Comparison of ENCODE assay signal across 24 cellular contexts in genomic region chr17:77793888-77794235, GRCh38.
DNase-seq lines count a peak whose midpoint lies in the region; ATAC-seq, FAIRE-seq and TF ChIP-seq lines count a peak whose summit lies in the region.
"Had no signal": no experiment of that assay in that cellular context is flagged by ENCODE, and none has a peak within 500 bp of the region (broad histone marks: within the 10 kb centered on the region; RNA-seq: fewer than 3 reads in every experiment).

No MANE protein-coding gene starts in this region.

- no peaks in the 10 kb centered on the region for H3K79me2 ChIP-seq in SK-N-SH (ENCODE audit: insufficient read depth)

- no peaks in the 10 kb centered on the region for H3K9me3 Mint-ChIP-seq in chondrocyte (ENCODE audit: low read depth)
- H3K9me3 Mint-ChIP-seq: CD4-positive, alpha-beta T cell; CD8-positive, alpha-beta T cell had no signal

- H3K36me3 ChIP-seq in SK-N-SH (replicated peaks in 1 of 2; ENCODE audit: control insufficient read depth in 1 of 2, insufficient read depth in 2 of 2, low read length in 1 of 2) (no peaks in the 10 kb centered on the region), kidney (ENCODE audit: control insufficient read depth in 1 of 2, insufficient read depth in 2 of 2, low read length in 2 of 2) (no peaks in the 10 kb centered on the region)
- H3K36me3 ChIP-seq: BLaER1 treated with 17β-estradiol and CSF1 and Interleukin-3, amounts not matched to agents 10 nM and 100 nM had no signal

- H3K4me3 Mint-ChIP-seq in chondrocyte (ENCODE audit: unreplicated experiment), result no peak overlapping the region
- H3K4me3 Mint-ChIP-seq: B cell; CD4-positive, alpha-beta T cell; CD8-positive, alpha-beta T cell had no signal

- H3K9me2 ChIP-seq in SK-N-SH, result no peaks in the 10 kb centered on the region

- no peaks in the 10 kb centered on the region for H3F3A ChIP-seq in SK-N-SH (replicated peaks; ENCODE audit: insufficient read depth)

- DNase-seq in SK-N-SH (peak; percentile 33), chondrocyte (ENCODE audit: low spot score) (peak; percentile 30), kidney (peak; percentile 36), posterior vena cava (ENCODE audit: low spot score) (peak; percentile 66), OCI-M1 (lab: John Stamatoyannopoulos, UW) (no peak)
- DNase-seq in stimulated activated CD4-positive, alpha-beta T cell treated with anti-CD3 and anti-CD28 coated beads, Interleukin-2, amount 100 ng/mL, for 48 hours, result no peak
- DNase-seq: AML-193; Caco-2; Calu3; CD4-positive, alpha-beta T cell; CD8-positive, alpha-beta T cell; DMS79 treated with DMSO at 0.1 percent for 48 hours; GF-D8 had no signal

- TF ChIP-seq CTCF in SK-N-SH (IDR thresholded peaks at IDR 0.05) (no peak), chondrocyte (IDR thresholded peaks at IDR 0.05) (no peak), kidney (IDR thresholded peaks at IDR 0.05; ENCODE audit: borderline replicate concordance, extremely low read depth, insufficient read depth) (no peak)

- H3K4me1 ChIP-seq in SK-N-SH (ENCODE audit: control insufficient read depth in 1 of 2, insufficient read depth in 2 of 2, low read depth in 1 of 2, low read length in 1 of 2) (peaks cover 0 to 21% of the 10 kb centered on the region in 2 experiments; a peak in 1 of 4 replicates), kidney (ENCODE audit: control insufficient read depth in 1 of 2, insufficient read depth in 1 of 2, low read depth in 1 of 2, low read length in 2 of 2) (no peaks in the 10 kb centered on the region)
- H3K4me1 ChIP-seq: A549, Caco-2 had no signal

- no peak for FAIRE-seq in kidney (lab: Jason Lieb, UNC)
- FAIRE-seq: A549, D721Med, G401.6, GM12891, GM19239 had no signal

- no peaks in the 10 kb centered on the region for H3K9me3 ChIP-seq in SK-N-SH
- H3K9me3 ChIP-seq in kidney (ENCODE audit: control insufficient read depth in 1 of 2, low read length in 2 of 2), result no peaks in the 10 kb centered on the region
- H3K9me3 ChIP-seq: A549; BLaER1 treated with 17β-estradiol and CSF1 and Interleukin-3, amounts not matched to agents 10 nM and 100 nM; Caco-2 had no signal

- WGBS in SK-N-SH (ENCODE audit: low lambda C conversion rate), result 74% methylated on average over 8 of the region's 8 CpGs

- H2AFZ ChIP-seq in SK-N-SH (ENCODE audit: low read depth), result no peak overlapping the region

- H3K27ac ChIP-seq in SK-N-SH (ENCODE audit: low read depth in 2 of 2, low read length in 1 of 2) (no peak overlapping the region), kidney (ENCODE audit: low read depth in 2 of 2, low read length in 2 of 2) (no peak overlapping the region)
- H3K27ac ChIP-seq: 22Rv1; A549; BLaER1 treated with 17β-estradiol and CSF1 and Interleukin-3, amounts not matched to agents 10 nM and 100 nM; C4-2B had no signal

- ATAC-seq in SK-N-SH treated with all-trans-retinoic acid at 6 μM for 48 hours (no peak), GM21528 (IDR thresholded peaks at IDR 0.05; ENCODE audit: low FRiP score, unreplicated experiment) (no peak)
- ATAC-seq: A549; CD8-positive, alpha-beta T cell had no signal

- no peak for TF ChIP-seq EP300 in SK-N-SH (IDR thresholded peaks at IDR 0.05; ENCODE audit: borderline replicate concordance in 1 of 2, low read depth in 1 of 2, low read length in 1 of 2)

- CTCF ChIA-PET in SK-N-SH (lab: Yijun Ruan, JAX), result interaction anchor here (1.6 kb wide), 1 partner anchor 220 kb away, joined by 6 read pairs; no protein-coding TSS in a partner anchor

- H3K27ac Mint-ChIP-seq in chondrocyte (ENCODE audit: unreplicated experiment), result no peak overlapping the region
- H3K27ac Mint-ChIP-seq: B cell; CD4-positive, alpha-beta T cell; CD8-positive, alpha-beta T cell had no signal

- H3K36me3 Mint-ChIP-seq in chondrocyte (ENCODE audit: low read depth), result no peaks in the 10 kb centered on the region
- H3K36me3 Mint-ChIP-seq: CD8-positive, alpha-beta T cell had no signal

- no peak overlapping the region for H3K4me2 ChIP-seq in SK-N-SH
- H3K4me2 ChIP-seq: A549 had no signal

- no peak for TF ChIP-seq RAD21 in SK-N-SH (IDR thresholded peaks at IDR 0.05; ENCODE audit: low read length)

- no peaks in the 10 kb centered on the region for H4K20me1 ChIP-seq in SK-N-SH (ENCODE audit: insufficient read depth)
- H4K20me1 ChIP-seq: BLaER1 treated with 17β-estradiol and CSF1 and Interleukin-3, amounts not matched to agents 10 nM and 100 nM had no signal

- intact Hi-C loops in kidney (cut with DNase I) (no loop called here), posterior vena cava (cut with DNase I) (no loop called here)

- peaks cover 13% of the 10 kb centered on the region for H3K27me3 Mint-ChIP-seq in chondrocyte (ENCODE audit: low read depth)
- H3K27me3 Mint-ChIP-seq: CD4-positive, alpha-beta T cell had no signal

- no peaks in the 10 kb centered on the region for H3K27me3 ChIP-seq in SK-N-SH (ENCODE audit: insufficient read depth)
- H3K27me3 ChIP-seq: BLaER1 treated with 17β-estradiol and CSF1 and Interleukin-3, amounts not matched to agents 10 nM and 100 nM had no signal

- peaks cover 19% of the 10 kb centered on the region for H3K4me1 Mint-ChIP-seq in chondrocyte (ENCODE audit: low read depth)

- H3K4me3 ChIP-seq in SK-N-SH (ENCODE audit: low read depth in 2 of 2, low read length in 1 of 2) (no peak overlapping the region), kidney (ENCODE audit: low read length in 2 of 2) (no peak overlapping the region)
- H3K4me3 ChIP-seq: A549; BLaER1 treated with 17β-estradiol and CSF1 and Interleukin-3, amounts not matched to agents 10 nM and 100 nM had no signal

- POLR2A ChIA-PET in SK-N-SH (lab: Yijun Ruan, JAX), result interaction anchor here (0.6 kb wide), 1 partner anchor 9 kb away, joined by 3 read pairs; no protein-coding TSS in a partner anchor

- H3K9ac ChIP-seq in SK-N-SH, result no peak overlapping the region
- no peak overlapping the region for H3K9ac ChIP-seq in kidney (ENCODE audit: low read length in 2 of 2)
- H3K9ac ChIP-seq: BLaER1 treated with 17β-estradiol and CSF1 and Interleukin-3, amounts not matched to agents 10 nM and 100 nM had no signal

TF ChIP-seq in SK-N-SH, 30 proteins besides CTCF, POLR2A, EP300 and RAD21:
- TF ChIP-seq MEF2A (IDR thresholded peaks at IDR 0.05; ENCODE audit: borderline replicate concordance, low read depth) (no peak), TAF1 (IDR thresholded peaks at IDR 0.05; ENCODE audit: borderline replicate concordance, low read depth, low read length) (no peak), POLR2AphosphoS5 (IDR thresholded peaks at IDR 0.05; ENCODE audit: low read depth, low read length) (no peak)

TF ChIP-seq in SK-N-SH treated with all-trans-retinoic acid at 6 μM for 48 hours, 23 proteins besides CTCF, POLR2A, EP300 and RAD21:
- no peak for TF ChIP-seq CSDC2 (CRISPR knock-in tag; IDR thresholded peaks at IDR 0.05)
- no peak for TF ChIP-seq BACH2 (CRISPR knock-in tag; IDR thresholded peaks at IDR 0.05; ENCODE audit: borderline replicate concordance)
- TF ChIP-seq SNAI2 (CRISPR knock-in tag; IDR thresholded peaks at IDR 0.05), result no peak
- no peak for TF ChIP-seq ESRRG (CRISPR knock-in tag; IDR thresholded peaks at IDR 0.05)
- TF ChIP-seq ZFP3 (CRISPR knock-in tag; IDR thresholded peaks at IDR 0.05), result no peak
- no peak for TF ChIP-seq PPARA (CRISPR knock-in tag; IDR thresholded peaks at IDR 0.05; ENCODE audit: borderline replicate concordance)
- no peak for TF ChIP-seq OSR1 (CRISPR knock-in tag; IDR thresholded peaks at IDR 0.05)
- no peak for TF ChIP-seq POU6F1 (CRISPR knock-in tag; IDR thresholded peaks at IDR 0.05; ENCODE audit: borderline replicate concordance, low read depth)
- no peak for TF ChIP-seq ZNF565 (CRISPR knock-in tag; conservative IDR thresholded peaks at IDR 0.05; ENCODE audit: low read depth)
- TF ChIP-seq TCF4 (CRISPR knock-in tag; IDR thresholded peaks at IDR 0.05; ENCODE audit: borderline replicate concordance), result no peak

Comparison
In these comparisons a context has a peak if more than half of its experiments do, and no peak if none do; other contexts are left out.
1. DNase-seq: peak in SK-N-SH (single experiment), chondrocyte (single experiment), kidney (single experiment) and posterior vena cava (single experiment); none in OCI-M1 (single experiment) and stimulated activated CD4-positive, alpha-beta T cell treated with anti-CD3 and anti-CD28 coated beads, Interleukin-2, amount 100 ng/mL, for 48 hours (0 of 2).